Comparison of ENCODE assay signal across 9 cellular contexts in genomic region chr11:2150206-2150847, GRCh38. TPM values are rescaled to one million over a fixed set of nuclear protein-coding genes. Genes with fewer than 3 reads are reported as not detected.
A peak's percentile ranks its signal among the peaks of the same experiment; 100 is the strongest.
DNase-seq lines count a peak whose midpoint lies in the region; ATAC-seq, FAIRE-seq and TF ChIP-seq lines count a peak whose summit lies in the region.
"Had no signal": no experiment of that assay in that cellular context is flagged by ENCODE, and none has a peak within 500 bp of the region (broad histone marks: within the 10 kb centered on the region; RNA-seq: fewer than 3 reads in every experiment).

No MANE protein-coding gene starts in this region.

- H3K4me1 ChIP-seq in K562 (replicated peaks in 1 of 2; ENCODE audit: control insufficient read depth in 2 of 2, insufficient read depth in 2 of 2, low read length in 2 of 2) (peaks cover 0 to 16% of the 10 kb centered on the region in 2 experiments; a peak in 1 of 5 replicates), mesendoderm (ENCODE audit: control insufficient read depth, low read depth, low read length) (no peaks in the 10 kb centered on the region), transverse colon (peaks cover 0 to 6% (median 5%) of the 10 kb centered on the region in 4 donors)

- H2BK120ac ChIP-seq in mesendoderm (ENCODE audit: low read depth, low read length): no peak overlapping the region

- H3K79me1 ChIP-seq in mesendoderm (ENCODE audit: low read length): no peaks in the 10 kb centered on the region

- H4K5ac ChIP-seq in mesendoderm (ENCODE audit: low read length): no peak overlapping the region

- H3K9me3 ChIP-seq in K562 (replicated peaks; ENCODE audit: control insufficient read depth, insufficient read depth, low read depth, low read length) (no peaks in the 10 kb centered on the region), transverse colon (no peaks in the 10 kb centered on the region)

- H3K4me3 ChIP-seq in K562 (no peak overlapping the region), mesendoderm (ENCODE audit: low read length) (no peak overlapping the region), transverse colon (no peak overlapping the region)

- H3K9ac ChIP-seq in K562 (ENCODE audit: insufficient read depth in 1 of 2, low read depth in 2 of 2, low read length in 2 of 2): no peak overlapping the region
- no peak overlapping the region for H3K9ac ChIP-seq in mesendoderm (ENCODE audit: low read length)

- CTCF ChIA-PET in K562 (lab: Yijun Ruan, JAX; ENCODE audit: low intra/inter-chr PET ratio): interaction anchor here (0.7 to 3.7 kb wide), 4 partner anchors 113 to 327 kb away, joined by 3 to 111 read pairs (median 8); no protein-coding TSS in a partner anchor

- H2AK5ac ChIP-seq in mesendoderm (ENCODE audit: low read length): no peak overlapping the region

- TF ChIP-seq CTCF in D721Med (IDR thresholded peaks at IDR 0.05; ENCODE audit: insufficient read depth, missing control alignments) (peak; percentile 25), LNCAP (IDR thresholded peaks at IDR 0.05) (peak; percentile 56), K562 (IDR thresholded peaks at IDR 0.05 in 2 of 3, conservative IDR thresholded peaks at IDR 0.05 in 1 of 3; ENCODE audit: insufficient read depth in 2 of 3, low read depth in 1 of 3, low read length in 3 of 3) (peak; percentile 30 to 45 (median 41); a peak in 4 of 6 replicates), transverse colon (IDR thresholded peaks at IDR 0.05) (no peak)

- H2BK15ac ChIP-seq in mesendoderm (replicated peaks; ENCODE audit: low read depth): no peak overlapping the region

- TF ChIP-seq POLR2A in K562 (conservative IDR thresholded peaks at IDR 0.05) (no peak), transverse colon (IDR thresholded peaks at IDR 0.05) (no peak)

- no peak overlapping the region for H3K18ac ChIP-seq in mesendoderm (ENCODE audit: low read length)

- H3K27ac ChIP-seq in K562 (ENCODE audit: extremely low read depth, low read depth, low read length) (no peak overlapping the region), mesendoderm (ENCODE audit: low read depth, low read length) (no peak overlapping the region), transverse colon (no peak overlapping the region)
- H3K27ac ChIP-seq: epithelial cell of prostate had no signal

- H3K56ac ChIP-seq in mesendoderm (ENCODE audit: low read length): no peak overlapping the region

- H3K36me3 ChIP-seq in K562 (ENCODE audit: control insufficient read depth, insufficient read depth, low read length) (no peaks in the 10 kb centered on the region), mesendoderm (ENCODE audit: control insufficient read depth, insufficient read depth, low read length) (no peaks in the 10 kb centered on the region), transverse colon (no peaks in the 10 kb centered on the region)

- DNase-seq in D721Med (ENCODE audit: insufficient read length, low spot score) (no peak), K562 (ENCODE audit: extremely low read depth in 1 of 4, low spot score in 3 of 4) (no peak), mesendoderm (peak; percentile 80), cerebellum (ENCODE audit: low spot score) (no peak), ecto neural progenitor cell (ENCODE audit: low spot score) (no peak), transverse colon (no peak), NCI-H1694 (lab: John Stamatoyannopoulos, UW) (no peak)

- FAIRE-seq in D721Med (lab: Jason Lieb, UNC) (no peak), K562 (lab: Jason Lieb, UNC) (peak; percentile 35)

- peaks cover 29% of the 10 kb centered on the region; the same call in 1 of the 2 replicates for H4K20me1 ChIP-seq in K562 (replicated peaks; ENCODE audit: control insufficient read depth, insufficient read depth, low read length)

- intact Hi-C loops in K562 (cut with micrococcal nuclease): loop anchor here (5.0 kb wide), 1 partner anchor 323 kb away; no protein-coding TSS in a partner anchor
- intact Hi-C loops in transverse colon (cut with DNase I; ENCODE audit: low total_unique reads): loop anchor here (5.0 kb wide), 1 partner anchor 313 kb away; the partner anchor contains the start of gene TNNI2

- H3K79me2 ChIP-seq in K562 (ENCODE audit: control insufficient read depth, insufficient read depth, low read length) (no peaks in the 10 kb centered on the region), mesendoderm (ENCODE audit: control insufficient read depth, insufficient read depth, low read length) (no peaks in the 10 kb centered on the region)

- H3K4me2 ChIP-seq in K562 (ENCODE audit: insufficient read depth, low read length) (no peak overlapping the region), mesendoderm (ENCODE audit: low read length) (no peak overlapping the region)

- peak in 1 of 2 experiments; percentile 50; a peak in 2 of 4 replicates for TF ChIP-seq RAD21 in K562 (CRISPR knock-in tag; conservative IDR thresholded peaks at IDR 0.05 in 1 of 2, IDR thresholded peaks at IDR 0.05 in 1 of 2)

- 0% methylated on average over 6 of the region's 6 CpGs for WGBS in K562 (ENCODE audit: insufficient coverage, low coverage, missing lambda C conversion rate)
- WGBS in mesendoderm (ENCODE audit: extremely low coverage, insufficient coverage, low lambda C conversion rate): no CpG with 5 or more reads among the region's 6 CpGs
- 23 to 31% methylated on average over 5 to 6 of the region's 6 CpGs for WGBS in transverse colon (ENCODE audit: low coverage in 1 of 2), 2 donors

- no TSS peak for BruUV-seq in K562 (replicated peaks; lab: Mats Ljungman, UMichigan)

- no peak for TF ChIP-seq EP300 in K562 (IDR thresholded peaks at IDR 0.05; ENCODE audit: low read length)
- TF ChIP-seq EP300 in transverse colon (IDR thresholded peaks at IDR 0.05; ENCODE audit: low read depth): no peak

- H3K4ac ChIP-seq in mesendoderm (ENCODE audit: low read depth, low read length): no peak overlapping the region

- H3K27me3 ChIP-seq in K562 (ENCODE audit: control insufficient read depth in 2 of 2, insufficient read depth in 2 of 2, low read length in 2 of 2) (peaks cover 4 to 56% of the 10 kb centered on the region in 2 experiments; a peak in 3 of 5 replicates), mesendoderm (ENCODE audit: insufficient read depth, low read length, poor library complexity) (peaks cover 36% of the 10 kb centered on the region), transverse colon (peaks cover 60% of the 10 kb centered on the region)

- H2BK5ac ChIP-seq in mesendoderm (ENCODE audit: low read length): no peak overlapping the region

- POLR2A ChIA-PET in K562 (lab: Yijun Ruan, JAX): interaction anchor here (1.7 kb wide), 2 partner anchors 116 to 120 kb away, joined by 5 to 6 read pairs; no protein-coding TSS in a partner anchor

- no peaks in the 10 kb centered on the region for H3K9me1 ChIP-seq in K562 (ENCODE audit: control insufficient read depth, insufficient read depth, low read length)

- ATAC-seq in K562: no peak

- no peak overlapping the region for H4K8ac ChIP-seq in mesendoderm (ENCODE audit: low read depth, low read length)

- in situ Hi-C loops in K562 (cut with MboI) (loop anchor here (10.0 kb wide), 2 partner anchors 296 to 456 kb away; partner anchors contain the start of genes KRTAP5-6 and LSP1), transverse colon (cut with MboI; ENCODE audit: low pct_ligation_motif_present in 1 of 4, low pct_unique_long_range_greater_than_20kb in 1 of 4, low sequenced_read_pairs in 3 of 4) (loop anchor here (10.0 to 25.0 kb wide), 3 partner anchors 438 to 496 kb away; partner anchors contain the start of gene KRTAP5-6 (in 2 of the 4))

- H2AFZ ChIP-seq in K562 (ENCODE audit: low read depth, low read length): no peak overlapping the region

- no peak overlapping the region for H3K23ac ChIP-seq in mesendoderm (ENCODE audit: low read length)

RNA-seq across cellular contexts. Expression of gene INS, which starts 10.7 kb away (rescaled TPM):
- not detected in 2 replicates for total RNA-seq in K562 (2011; cell fraction: chromatin; rRNA removed; ENCODE audit: low replicate concordance)
- total RNA-seq in K562 (2011; cell fraction: nucleolus; rRNA removed): not detected in 2 replicates
- not detected in 2 replicates for total RNA-seq in K562 (2011; cell fraction: nucleoplasm; rRNA removed)
- not detected in 2 replicates for total RNA-seq in K562 (2014; rRNA removed)
- not detected in 2 replicates for total RNA-seq in K562 (2014; rRNA removed; fragmentation: Illumina TruSeq; extraction: Trizol)
- total RNA-seq in K562 (2015; rRNA removed; fragmentation: Illumina TruSeq; extraction: Trizol): not detected in 2 replicates
- total RNA-seq in K562 (2021): not detected in 2 replicates
- not detected in 2 replicates for polyA plus RNA-seq in K562 (2011; rRNA removed)
- polyA plus RNA-seq in K562 (2011; cell fraction: cytosol; rRNA removed): not detected in 2 replicates
- not detected in 2 replicates for polyA plus RNA-seq in K562 (2011; cell fraction: nucleus; rRNA removed)
- not detected in 2 replicates for polyA plus RNA-seq in K562 (2012)
- not detected in 2 replicates for polyA plus RNA-seq in K562 (2014; fragmentation: Illumina TruSeq; extraction: Trizol)
- not detected for polyA plus RNA-seq in K562 (2014; fragmentation: Nextera tagmentation; extraction: Ambion mirVana)
- polyA plus RNA-seq in K562 (2014; rRNA removed): not detected in 2 replicates
- not detected in 2 replicates for polyA minus RNA-seq in K562 (2011; rRNA and poly(A)+ RNA removed)
- polyA minus RNA-seq in K562 (2011; cell fraction: cytosol; rRNA and poly(A)+ RNA removed): not detected in 2 replicates
- not detected in 2 replicates for polyA minus RNA-seq in K562 (2011; cell fraction: nucleus; rRNA and poly(A)+ RNA removed)
- not detected for polyA plus RNA-seq in mesendoderm (2013, experiment 1 of 2)
- not detected for polyA plus RNA-seq in mesendoderm (2013, experiment 2 of 2)
- not detected for total RNA-seq in cerebellum
- not detected for total RNA-seq in transverse colon

RNA-seq across cellular contexts. Expression of gene IGF2, which starts 11.1 kb away (rescaled TPM):
- total RNA-seq in K562 (2011; cell fraction: chromatin; rRNA removed; ENCODE audit: low replicate concordance): not detected in 2 replicates
- not detected in 2 replicates for total RNA-seq in K562 (2011; cell fraction: nucleolus; rRNA removed)
- not detected in 2 replicates for total RNA-seq in K562 (2011; cell fraction: nucleoplasm; rRNA removed)
- total RNA-seq in K562 (2014; rRNA removed) (not detected in 2 replicates), K562 (2014; rRNA removed; fragmentation: Illumina TruSeq; extraction: Trizol) (not detected in 2 replicates), K562 (2015; rRNA removed; fragmentation: Illumina TruSeq; extraction: Trizol) (not detected in 2 replicates), K562 (2021) (0.16 and 0.67 TPM in 2 replicates), cerebellum (65.1 TPM), transverse colon (10 to 100 TPM in 3 of 4 donors, 1 to 10 TPM in 1; 8.2 to 19.8 (median 12.2) TPM)
- polyA plus RNA-seq in K562 (2011; rRNA removed) (not detected in 2 replicates), K562 (2014; fragmentation: Illumina TruSeq; extraction: Trizol) (not detected in 2 replicates), K562 (2014; fragmentation: Nextera tagmentation; extraction: Ambion mirVana) (not detected), K562 (2014; rRNA removed) (0.03 TPM in 1 of 2 replicates, not detected in the other)
- 0.01 TPM in 1 of 2 replicates, not detected in the other for polyA plus RNA-seq in K562 (2011; cell fraction: cytosol; rRNA removed)
- 0.03 TPM in 1 of 2 replicates, not detected in the other for polyA plus RNA-seq in K562 (2011; cell fraction: nucleus; rRNA removed)
- polyA plus RNA-seq in K562 (2012): 0.03 and 0.04 TPM in 2 replicates
- polyA minus RNA-seq in K562 (2011; rRNA and poly(A)+ RNA removed): 0.07 and 0.18 TPM in 2 replicates
- 5.3 TPM in 1 of 2 replicates, not detected in the other for polyA minus RNA-seq in K562 (2011; cell fraction: cytosol; rRNA and poly(A)+ RNA removed)
- not detected in 2 replicates for polyA minus RNA-seq in K562 (2011; cell fraction: nucleus; rRNA and poly(A)+ RNA removed)
- polyA plus RNA-seq in mesendoderm (2013, experiment 1 of 2): 0.28 TPM
- polyA plus RNA-seq in mesendoderm (2013, experiment 2 of 2): 0.29 TPM

RNA-seq across cellular contexts. Expression of gene TH, which starts 21.3 kb away (rescaled TPM):
- not detected in 2 replicates for total RNA-seq in K562 (2011; cell fraction: chromatin; rRNA removed; ENCODE audit: low replicate concordance)
- not detected in 2 replicates for total RNA-seq in K562 (2011; cell fraction: nucleolus; rRNA removed)
- not detected in 2 replicates for total RNA-seq in K562 (2011; cell fraction: nucleoplasm; rRNA removed)
- not detected in 2 replicates for total RNA-seq in K562 (2014; rRNA removed)
- not detected in 2 replicates for total RNA-seq in K562 (2014; rRNA removed; fragmentation: Illumina TruSeq; extraction: Trizol)
- not detected in 2 replicates for total RNA-seq in K562 (2015; rRNA removed; fragmentation: Illumina TruSeq; extraction: Trizol)
- not detected in 2 replicates for total RNA-seq in K562 (2021)
- not detected in 2 replicates for polyA plus RNA-seq in K562 (2011; rRNA removed)
- 0.06 TPM in 1 of 2 replicates, not detected in the other for polyA plus RNA-seq in K562 (2011; cell fraction: cytosol; rRNA removed)
- polyA plus RNA-seq in K562 (2011; cell fraction: nucleus; rRNA removed): not detected in 2 replicates
- polyA plus RNA-seq in K562 (2012): not detected in 2 replicates
- polyA plus RNA-seq in K562 (2014; fragmentation: Illumina TruSeq; extraction: Trizol): not detected in 2 replicates
- not detected for polyA plus RNA-seq in K562 (2014; fragmentation: Nextera tagmentation; extraction: Ambion mirVana)
- polyA plus RNA-seq in K562 (2014; rRNA removed): not detected in 2 replicates
- polyA minus RNA-seq in K562 (2011; rRNA and poly(A)+ RNA removed): not detected in 2 replicates
- not detected in 2 replicates for polyA minus RNA-seq in K562 (2011; cell fraction: cytosol; rRNA and poly(A)+ RNA removed)
- not detected in 2 replicates for polyA minus RNA-seq in K562 (2011; cell fraction: nucleus; rRNA and poly(A)+ RNA removed)
- 0.07 TPM for polyA plus RNA-seq in mesendoderm (2013, experiment 1 of 2)
- polyA plus RNA-seq in mesendoderm (2013, experiment 2 of 2): 0.20 TPM
- total RNA-seq in cerebellum: 0.54 TPM
- not detected for total RNA-seq in transverse colon

Comparison
In these comparisons a context has a peak if more than half of its experiments do, and no peak if none do; other contexts are left out.
1. CTCF ChIP-seq: peak in D721Med (single experiment), LNCAP (single experiment) and K562 (3 of 3); none in transverse colon (0 of 5).
2. RNA of gene IGF2, which starts 11.1 kb away (total RNA-seq): 65.1 TPM in cerebellum (single experiment) and 8.2 to 19.8 TPM in transverse colon; 0.16 to 0.67 TPM in K562; every median in the first group is over 4 times any median in the second.